15 cellular contexts compared by ENCODE assay signal in the genomic region with DNA sequence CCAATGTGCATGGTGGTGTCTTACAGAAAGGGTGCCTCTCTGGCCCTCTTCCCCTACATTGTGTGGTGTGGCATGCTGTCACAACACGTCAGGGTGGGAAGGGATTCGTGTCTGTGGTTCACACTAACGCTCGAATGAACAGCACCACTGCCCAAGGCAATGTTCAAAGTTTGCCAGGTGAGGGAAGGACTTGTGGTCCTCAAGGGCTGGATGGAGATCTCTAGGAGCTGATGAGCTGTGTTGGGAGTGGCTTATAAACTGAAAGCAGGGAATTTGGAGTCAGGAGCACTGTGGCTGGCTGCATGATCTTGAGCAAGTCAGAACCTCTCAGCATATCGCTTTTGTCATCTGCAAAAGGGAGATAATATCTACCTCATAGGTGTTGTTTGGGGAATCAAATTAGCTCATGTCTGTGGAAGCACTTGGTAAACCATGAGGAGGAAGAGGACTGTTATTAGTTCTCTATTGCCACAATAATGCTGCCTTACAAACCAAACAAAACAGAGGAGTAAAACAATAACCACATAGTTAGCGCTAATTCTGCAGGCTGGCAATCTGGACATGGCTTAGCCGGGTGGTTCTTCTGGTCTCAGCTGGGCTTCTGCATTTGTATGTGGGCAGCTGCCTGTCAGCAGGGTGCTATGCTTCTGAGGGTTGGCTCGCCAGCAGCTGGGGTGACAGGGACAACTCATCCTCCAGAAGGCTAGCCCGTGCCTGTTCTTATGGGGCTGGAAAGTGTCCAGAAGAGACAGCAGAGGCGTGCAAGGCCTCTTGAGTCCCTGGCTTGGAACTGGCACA. TPM values are rescaled to one million over a fixed set of nuclear protein-coding genes. Genes with fewer than 3 reads are reported as not detected.
A peak's percentile ranks its signal among the peaks of the same experiment; 100 is the strongest.
DNase-seq lines count a peak whose midpoint lies in the region; ATAC-seq and TF ChIP-seq lines count a peak whose summit lies in the region.
"Had no signal": no experiment of that assay in that cellular context is flagged by ENCODE, and none has a peak within 500 bp of the region (broad histone marks: within the 10 kb centered on the region; RNA-seq: fewer than 3 reads in every experiment).

No MANE protein-coding gene starts in this region.

- no peak for TF ChIP-seq CTCF in CD8-positive, alpha-beta T cell (IDR thresholded peaks at IDR 0.05)
- TF ChIP-seq CTCF in HCT116 (IDR thresholded peaks at IDR 0.05 in 2 of 3, conservative IDR thresholded peaks at IDR 0.05 in 1 of 3; ENCODE audit: borderline replicate concordance in 1 of 3, insufficient read depth in 1 of 3, low read depth in 2 of 3, low read length in 2 of 3), result no peak
- no peak for TF ChIP-seq CTCF in activated CD8-positive, alpha-beta T cell treated with anti-CD3 and anti-CD28 coated beads for 36 hours (IDR thresholded peaks at IDR 0.05)

- H3K9me3 ChIP-seq in CD8-positive, alpha-beta T cell (ENCODE audit: low read length), result no peaks in the 10 kb centered on the region
- H3K9me3 ChIP-seq in HCT116 (ENCODE audit: control insufficient read depth in 1 of 2, insufficient read depth in 1 of 2, low read depth in 1 of 2, low read length in 2 of 2), result no peaks in the 10 kb centered on the region

- H3K27me3 Mint-ChIP-seq in CD8-positive, alpha-beta T cell (ENCODE audit: low read depth), result no peaks in the 10 kb centered on the region
- no peaks in the 10 kb centered on the region for H3K27me3 Mint-ChIP-seq in activated CD8-positive, alpha-beta T cell treated with anti-CD3 and anti-CD28 coated beads for 36 hours
- no peaks in the 10 kb centered on the region for H3K27me3 Mint-ChIP-seq in effector memory CD8-positive, alpha-beta T cell

- peak; percentile 69 for ATAC-seq in CD8-positive, alpha-beta T cell
- no peak for ATAC-seq in HCT116
- no peak for ATAC-seq in activated CD8-positive, alpha-beta T cell treated with anti-CD3 and anti-CD28 coated beads for 36 hours
- peak; percentile 84 for ATAC-seq in effector memory CD8-positive, alpha-beta T cell (replicated peaks)
- ATAC-seq in HG02884 (IDR thresholded peaks at IDR 0.05; ENCODE audit: unreplicated experiment), result no peak

- peak overlapping the region; percentile 93 for H3K27ac Mint-ChIP-seq in CD8-positive, alpha-beta T cell
- H3K27ac Mint-ChIP-seq in activated CD8-positive, alpha-beta T cell treated with anti-CD3 and anti-CD28 coated beads for 36 hours, result peak overlapping the region; percentile 85
- H3K27ac Mint-ChIP-seq in effector memory CD8-positive, alpha-beta T cell, result peak overlapping the region; percentile 90 to 93

- CTCF ChIA-PET in CD8-positive, alpha-beta T cell (lab: Charles Lee), result interaction anchor here (0.7 to 4.9 kb wide), 14 partner anchors 10 to 48 kb away, joined by 3 to 31 read pairs (median 6); a partner anchor contains a TSS
- CTCF ChIA-PET in HCT116 (lab: Charles Lee), result interaction anchor here (0.6 kb wide), 1 partner anchor 69 kb away, joined by 11 read pairs; no protein-coding TSS in a partner anchor
- CTCF ChIA-PET in activated CD8-positive, alpha-beta T cell treated with anti-CD3 and anti-CD28 coated beads for 36 hours (lab: Charles Lee), result interaction anchor here (0.6 to 4.5 kb wide), 10 partner anchors 9 to 915 kb away, joined by 3 to 31 read pairs (median 6); a partner anchor contains a TSS

- POLR2A ChIA-PET in CD8-positive, alpha-beta T cell (lab: Charles Lee), result interaction anchor here (0.8 to 5.4 kb wide), 9 partner anchors 10 to 46 kb away, joined by 3 to 37 read pairs (median 16); a partner anchor contains a TSS
- POLR2A ChIA-PET in HCT116 (lab: Charles Lee), result no interaction called here
- POLR2A ChIA-PET in activated CD8-positive, alpha-beta T cell treated with anti-CD3 and anti-CD28 coated beads for 36 hours (lab: Charles Lee), result interaction anchor here (1.3 to 7.9 kb wide), 7 partner anchors 9 to 31 kb away, joined by 3 to 59 read pairs (median 7); a partner anchor contains a TSS

- no peaks in the 10 kb centered on the region for H4K20me1 ChIP-seq in HCT116 (ENCODE audit: insufficient read depth)

- TF ChIP-seq RAD21 in HCT116 (IDR thresholded peaks at IDR 0.05; ENCODE audit: low read depth), result no peak

- peak overlapping the region; percentile 22 for H3K27ac ChIP-seq in CD8-positive, alpha-beta T cell (ENCODE audit: low read depth, low read length)
- H3K27ac ChIP-seq in HCT116 (ENCODE audit: low read depth, low read length), result no peak overlapping the region
- H3K27ac ChIP-seq: C4-2B had no signal

- H3K9ac ChIP-seq in HCT116 (ENCODE audit: low read length), result no peak overlapping the region

- intact Hi-C loops in CD8-positive, alpha-beta T cell (cut with DNase I, micrococcal nuclease), result no loop called here
- intact Hi-C loops in HCT116 (cut with micrococcal nuclease), result no loop called here
- intact Hi-C loops in activated CD8-positive, alpha-beta T cell treated with anti-CD3 and anti-CD28 coated beads for 36 hours (cut with micrococcal nuclease), result no loop called here

- no peaks in the 10 kb centered on the region for H3K79me2 ChIP-seq in HCT116 (ENCODE audit: insufficient read depth, low read length)

- no peak for TF ChIP-seq POLR2A in HCT116 (IDR thresholded peaks at IDR 0.05; ENCODE audit: borderline replicate concordance, extremely low read depth, insufficient read depth, insufficient read length)

- H3K4me1 ChIP-seq in CD8-positive, alpha-beta T cell (ENCODE audit: insufficient read depth, low read length), result peaks cover 100% of the 10 kb centered on the region
- H3K4me1 ChIP-seq in HCT116 (ENCODE audit: control insufficient read depth in 1 of 2, insufficient read depth in 2 of 2, low read length in 2 of 2), result peaks cover 5 to 19% of the 10 kb centered on the region in 2 experiments; a peak in 3 of 4 replicates

- no peaks in the 10 kb centered on the region for H3K9me3 Mint-ChIP-seq in CD8-positive, alpha-beta T cell
- H3K9me3 Mint-ChIP-seq in activated CD8-positive, alpha-beta T cell treated with anti-CD3 and anti-CD28 coated beads for 36 hours, result peaks cover 12% of the 10 kb centered on the region
- H3K9me3 Mint-ChIP-seq in effector memory CD8-positive, alpha-beta T cell, result no peaks in the 10 kb centered on the region

- H3K4me3 ChIP-seq in CD8-positive, alpha-beta T cell (ENCODE audit: low read depth, low read length), result peak overlapping the region; percentile 21
- no peak overlapping the region for H3K4me3 ChIP-seq in HCT116 (replicated peaks in 1 of 2; ENCODE audit: low read depth in 1 of 2, low read length in 2 of 2)

- peak overlapping the region; percentile 63 for H3K4me3 Mint-ChIP-seq in CD8-positive, alpha-beta T cell
- H3K4me3 Mint-ChIP-seq in activated CD8-positive, alpha-beta T cell treated with anti-CD3 and anti-CD28 coated beads for 36 hours, result peak overlapping the region; percentile 0
- peak overlapping the region; percentile 71 to 78 for H3K4me3 Mint-ChIP-seq in effector memory CD8-positive, alpha-beta T cell

- peak overlapping the region; percentile 11; the same call in 1 of the 2 replicates for H3K4me2 ChIP-seq in HCT116 (ENCODE audit: low read length)

- no TSS peak for BruUV-seq in HCT116 (replicated peaks; lab: Mats Ljungman, UMichigan)

- DNase-seq in CD8-positive, alpha-beta T cell, result peak in 3 of 7 experiments; percentile 37 to 65 (median 62)
- DNase-seq in HCT116 (ENCODE audit: low read depth, low spot score) (no peak), NCI-H510A treated with DMSO at 0.1 percent for 48 hours (lab: John Stamatoyannopoulos, UW) (no peak), GDM1 (lab: John Stamatoyannopoulos, UW) (no peak)
- DNase-seq in activated CD8-positive, alpha-beta T cell treated with anti-CD3 and anti-CD28 coated beads for 36 hours, result peak; percentile 24
- DNase-seq in effector memory CD8-positive, alpha-beta T cell, result peak; percentile 42 to 44 (median 44)
- DNase-seq: KG1, mesendoderm, NCI-H1694 treated with DMSO at 0.1 percent for 48 hours, NCI-H524, occipital lobe had no signal

- no peaks in the 10 kb centered on the region for H3K9me2 ChIP-seq in HCT116 (ENCODE audit: insufficient read depth)

- no peaks in the 10 kb centered on the region for H3K36me3 ChIP-seq in CD8-positive, alpha-beta T cell (ENCODE audit: insufficient read depth, low read length)
- H3K36me3 ChIP-seq in HCT116 (ENCODE audit: control insufficient read depth in 1 of 2, insufficient read depth in 2 of 2, low read length in 2 of 2), result no peaks in the 10 kb centered on the region

- H3K36me3 Mint-ChIP-seq in CD8-positive, alpha-beta T cell, result no peaks in the 10 kb centered on the region
- peaks cover 23% of the 10 kb centered on the region for H3K36me3 Mint-ChIP-seq in activated CD8-positive, alpha-beta T cell treated with anti-CD3 and anti-CD28 coated beads for 36 hours (ENCODE audit: low read depth)
- peaks cover 28% of the 10 kb centered on the region for H3K36me3 Mint-ChIP-seq in effector memory CD8-positive, alpha-beta T cell (ENCODE audit: insufficient read depth)

- RAD21 ChIA-PET in HCT116 (lab: Charles Lee; ENCODE audit: low non-redundant PET in 1 of 2, low total read pairs in 2 of 2, uncharacterized antibody in 2 of 2, unreplicated experiment in 2 of 2), result no interaction called here

- no peak overlapping the region for H2AFZ ChIP-seq in HCT116 (ENCODE audit: low read depth, low read length, poor library complexity, severe bottlenecking)

- H3K27me3 ChIP-seq in CD8-positive, alpha-beta T cell (ENCODE audit: insufficient read depth, low read length), result no peaks in the 10 kb centered on the region
- no peaks in the 10 kb centered on the region for H3K27me3 ChIP-seq in HCT116 (ENCODE audit: insufficient read depth, low read length)

- peaks cover 99% of the 10 kb centered on the region for H3K4me1 Mint-ChIP-seq in CD8-positive, alpha-beta T cell (ENCODE audit: low read depth)
- H3K4me1 Mint-ChIP-seq in activated CD8-positive, alpha-beta T cell treated with anti-CD3 and anti-CD28 coated beads for 36 hours (ENCODE audit: low read depth), result peaks cover 100% of the 10 kb centered on the region
- H3K4me1 Mint-ChIP-seq in effector memory CD8-positive, alpha-beta T cell (ENCODE audit: low read depth in 2 of 2), result peaks cover 80 to 93% of the 10 kb centered on the region in 2 donors

TF ChIP-seq in HCT116, 20 proteins besides CTCF, POLR2A, EP300 and RAD21 (continues in another document):
- no peak for TF ChIP-seq EGR1 (IDR thresholded peaks at IDR 0.05; ENCODE audit: low read depth)
- TF ChIP-seq ZNF274 (IDR thresholded peaks at IDR 0.05; ENCODE audit: low read depth, low read length), result no peak
- no peak for TF ChIP-seq FOSL1 (IDR thresholded peaks at IDR 0.05; ENCODE audit: low read depth)

RNA-seq across cellular contexts. Expression of a gene that starts 22.9 kb away (rescaled TPM):
- total RNA-seq in CD8-positive, alpha-beta T cell, result under 1 TPM; 0.14 to 0.33 TPM
- not detected for total RNA-seq in HCT116 (2021; ENCODE audit: unreplicated experiment)
- polyA plus RNA-seq in HCT116 (2012), result 0.04 TPM in 1 of 2 replicates, not detected in the other
- under 1 TPM; 0.16 to 0.27 TPM for total RNA-seq in activated CD8-positive, alpha-beta T cell treated with anti-CD3 and anti-CD28 coated beads for 36 hours
- total RNA-seq: frontal cortex, skeletal muscle tissue had no signal

RNA-seq across cellular contexts. Expression of a gene that starts 30.8 kb away (rescaled TPM):
- 10 to 100 TPM; 57.3 to 61.7 TPM for total RNA-seq in CD8-positive, alpha-beta T cell
- 18.5 TPM for total RNA-seq in HCT116 (2021; ENCODE audit: unreplicated experiment)
- polyA plus RNA-seq in HCT116 (2012), result 13.5 and 14.9 TPM in 2 replicates
- total RNA-seq in activated CD8-positive, alpha-beta T cell treated with anti-CD3 and anti-CD28 coated beads for 36 hours, result 10 to 100 TPM; 59.6 to 61.0 TPM

Comparison
In these comparisons a context has a peak if more than half of its experiments do, and no peak if none do; other contexts are left out.
1. ATAC-seq: peak in CD8-positive, alpha-beta T cell (single experiment) and effector memory CD8-positive, alpha-beta T cell (single experiment); none in HCT116 (single experiment), activated CD8-positive, alpha-beta T cell treated with anti-CD3 and anti-CD28 coated beads for 36 hours (single experiment) and HG02884 (single experiment).
2. DNase-seq: peak in activated CD8-positive, alpha-beta T cell treated with anti-CD3 and anti-CD28 coated beads for 36 hours (single experiment) and effector memory CD8-positive, alpha-beta T cell (3 of 3); none in HCT116 (single experiment), NCI-H510A treated with DMSO at 0.1 percent for 48 hours (single experiment) and GDM1 (single experiment).
3. H3K4me3 Mint-ChIP-seq: peak in every context shown above with its lines; median percentile 74 in effector memory CD8-positive, alpha-beta T cell; 63 in CD8-positive, alpha-beta T cell; 0 in activated CD8-positive, alpha-beta T cell treated with anti-CD3 and anti-CD28 coated beads for 36 hours.
4. Peak in every context shown above with its lines, with median percentiles within 50 percentile points of each other: H3K27ac Mint-ChIP-seq.